In genomic region chr3:111539351-111540331, GRCh38 we compare ENCODE assay signal across 8 cellular contexts. TPM values are rescaled to one million over a fixed set of nuclear protein-coding genes. Genes with fewer than 3 reads are reported as not detected.
DNase-seq lines count a peak whose midpoint lies in the region; ATAC-seq and TF ChIP-seq lines count a peak whose summit lies in the region.

No MANE protein-coding gene starts in this region.

- DNase-seq in 8988T (peak; percentile 28), NCI-H1694 (lab: John Stamatoyannopoulos, UW) (peak; percentile 47), dermis blood vessel endothelial cell (peak; percentile 29), naive B cell (peak; percentile 29)
- DNase-seq in activated CD4-positive, CD25-positive, alpha-beta regulatory T cell treated with anti-CD3 and anti-CD28 coated beads, Interleukin-2, amount 50 U/mL, for 72 hours, result peak; percentile 49
- peak; percentile 44 for DNase-seq in stimulated activated naive CD4-positive, alpha-beta T cell treated with Interleukin-2 at 50 U/mL for 16 hours (lab: John Stamatoyannopoulos, UW)

- peaks cover 23 to 38% (median 24%) of the 10 kb centered on the region in 3 donors for H3K4me1 Mint-ChIP-seq in naive B cell

- peak overlapping the region; percentile 68 to 87 (median 80) for H3K4me3 Mint-ChIP-seq in naive B cell

- no peaks in the 10 kb centered on the region for H3K36me3 Mint-ChIP-seq in naive B cell

- H3K27me3 Mint-ChIP-seq in naive B cell, result no peaks in the 10 kb centered on the region

- ATAC-seq in HG02642 (IDR thresholded peaks at IDR 0.05; ENCODE audit: poor library complexity, unreplicated experiment) (peak; percentile 78), naive B cell (ENCODE audit: low read depth in 2 of 2) (peak; percentile 67 to 74)

- peak overlapping the region in 4 of 6 donors; percentile 16 to 55 (median 38) for H3K27ac Mint-ChIP-seq in naive B cell

- no peaks in the 10 kb centered on the region for H3K9me3 Mint-ChIP-seq in naive B cell

- TF ChIP-seq CTCF in GM12874 (IDR thresholded peaks at IDR 0.05; ENCODE audit: insufficient read depth, low read depth, low read length), result peak; percentile 87

RNA-seq across cellular contexts. Expression of gene CD96, which starts 2.4 kb away (rescaled TPM):
- not detected in 2 replicates for total RNA-seq in dermis blood vessel endothelial cell
- 100 to 1,000 TPM in 1 of 6 donors, 10 to 100 TPM in 2, 1 to 10 TPM in 3; 2.0 to 154 (median 38.9) TPM for polyA plus RNA-seq in naive B cell (ENCODE audit: low read depth in 6 of 6)

RNA-seq across cellular contexts. Expression of gene ZBED2, which starts 55.5 kb away (rescaled TPM):
- total RNA-seq in dermis blood vessel endothelial cell, result not detected in 2 replicates
- 1 to 10 TPM in 3 of 6 donors, under 1 TPM in 3; 0.12 to 4.9 (median 1.4) TPM for polyA plus RNA-seq in naive B cell (ENCODE audit: low read depth in 6 of 6)

Comparison
In these comparisons a context has a peak if more than half of its experiments do, and no peak if none do; other contexts are left out.
1. Peak in every context shown above with its lines: DNase-seq and ATAC-seq.